ENCODE assay signal across 16 cellular contexts in the genomic region with DNA sequence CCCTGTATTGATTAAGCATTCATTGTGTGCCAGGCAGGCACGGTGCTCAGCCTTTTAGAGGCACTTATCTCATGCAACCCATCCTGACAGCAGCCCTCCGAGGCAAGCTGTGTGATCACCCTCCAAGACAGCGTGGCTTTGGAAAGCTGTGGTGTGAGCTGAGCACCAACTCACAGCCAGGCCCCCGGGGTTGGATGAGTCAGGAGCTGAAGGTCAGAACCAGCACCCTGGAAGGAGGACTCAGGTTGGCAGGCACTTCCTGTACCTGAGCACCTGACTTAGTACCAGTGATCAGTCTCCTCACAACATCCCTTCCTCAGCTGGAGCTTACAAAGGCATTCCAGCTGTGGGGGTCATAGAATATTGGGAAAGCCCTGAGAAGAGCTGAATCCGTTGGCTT. TPM values are rescaled to one million over a fixed set of nuclear protein-coding genes. Genes with fewer than 3 reads are reported as not detected.
DNase-seq lines count a peak whose midpoint lies in the region; ATAC-seq, FAIRE-seq and TF ChIP-seq lines count a peak whose summit lies in the region.
"Had no signal": no experiment of that assay in that cellular context is flagged by ENCODE, and none has a peak within 500 bp of the region (broad histone marks: within the 10 kb centered on the region; RNA-seq: fewer than 3 reads in every experiment).

No MANE protein-coding gene starts in this region.

- H3K4me3 Mint-ChIP-seq in astrocyte (ENCODE audit: unreplicated experiment) = no peak overlapping the region
- H3K4me3 Mint-ChIP-seq in naive thymus-derived CD4-positive, alpha-beta T cell = no peak overlapping the region
- H3K4me3 Mint-ChIP-seq: naive B cell had no signal

- no peaks in the 10 kb centered on the region for H3K27me3 Mint-ChIP-seq in astrocyte (ENCODE audit: low read depth, unreplicated experiment)
- no peaks in the 10 kb centered on the region for H3K27me3 Mint-ChIP-seq in naive thymus-derived CD4-positive, alpha-beta T cell
- H3K27me3 Mint-ChIP-seq: naive B cell had no signal

- in situ Hi-C loops in GM23248 (cut with MboI) = no loop called here

- peaks cover 21% of the 10 kb centered on the region; the same call in 1 of the 2 replicates for H3F3A ChIP-seq in GM23248 (ENCODE audit: insufficient read depth)

- no peaks in the 10 kb centered on the region for H3K9me3 Mint-ChIP-seq in astrocyte (ENCODE audit: unreplicated experiment)
- no peaks in the 10 kb centered on the region for H3K9me3 Mint-ChIP-seq in naive thymus-derived CD4-positive, alpha-beta T cell
- H3K9me3 Mint-ChIP-seq: naive B cell had no signal

- ATAC-seq in naive thymus-derived CD4-positive, alpha-beta T cell = no peak
- no peak for ATAC-seq in HG03108 (IDR thresholded peaks at IDR 0.05; ENCODE audit: unreplicated experiment)
- ATAC-seq: right cardiac atrium had no signal

- WGBS in GM23248 (ENCODE audit: low coverage in 1 of 2, low lambda C conversion rate in 2 of 2, missing lambda C conversion rate in 2 of 2), 2 experiments = 60 to 64% methylated on average over 5 of the region's 5 CpGs

- H3K27me3 ChIP-seq in GM23248 (replicated peaks; ENCODE audit: insufficient read depth) = no peaks in the 10 kb centered on the region
- H3K27me3 ChIP-seq in astrocyte (ENCODE audit: insufficient read depth, low read length) = no peaks in the 10 kb centered on the region
- H3K27me3 ChIP-seq in naive thymus-derived CD4-positive, alpha-beta T cell (ENCODE audit: control insufficient read depth in 2 of 2, insufficient read depth in 2 of 2, low read length in 2 of 2) = no peaks in the 10 kb centered on the region
- H3K27me3 ChIP-seq: colonic mucosa, thyroid gland had no signal

- 0 out of 2 replicates have a peak, but pooled peaks cover 4% of the 10 kb centered on the region for H3K36me3 ChIP-seq in GM23248 (ENCODE audit: low read depth)
- H3K36me3 ChIP-seq in astrocyte (ENCODE audit: insufficient read depth, low read length) = peaks cover 9% of the 10 kb centered on the region
- H3K36me3 ChIP-seq in naive thymus-derived CD4-positive, alpha-beta T cell (ENCODE audit: control insufficient read depth in 2 of 3, insufficient read depth in 3 of 3, low read length in 3 of 3) = peaks cover 19 to 93% (median 24%) of the 10 kb centered on the region in 3 experiments
- H3K36me3 ChIP-seq: colonic mucosa had no signal

- no peak for TF ChIP-seq CTCF in astrocyte (IDR thresholded peaks at IDR 0.05; ENCODE audit: insufficient read depth, low read depth, low read length)

- CTCF ChIA-PET in naive thymus-derived CD4-positive, alpha-beta T cell (lab: Charles Lee) = interaction anchor here (0.8 to 1.5 kb wide), 3 partner anchors 24 to 574 kb away, joined by 3 to 4 read pairs (median 4); a partner anchor contains a TSS

- H3K4me2 ChIP-seq in GM23248 (ENCODE audit: unreplicated experiment) (no peak overlapping the region), astrocyte (ENCODE audit: low read length) (peak overlapping the region; percentile 15)

- no peaks in the 10 kb centered on the region for H3K9me3 ChIP-seq in GM23248 (ENCODE audit: low read depth)
- H3K9me3 ChIP-seq in astrocyte (ENCODE audit: insufficient read depth, low read depth, low read length) = no peaks in the 10 kb centered on the region
- H3K9me3 ChIP-seq in naive thymus-derived CD4-positive, alpha-beta T cell (ENCODE audit: control insufficient read depth in 2 of 3, low read length in 3 of 3) = no peaks in the 10 kb centered on the region
- H3K9me3 ChIP-seq: colonic mucosa, thyroid gland had no signal

- DNase-seq in GM23248 = peak; percentile 24
- peak; percentile 39 for DNase-seq in RPMI7951 (ENCODE audit: low read depth)
- DNase-seq in astrocyte (ENCODE audit: low read depth) = no peak
- no peak for DNase-seq in naive thymus-derived CD4-positive, alpha-beta T cell
- DNase-seq in NCI-H1694 treated with DMSO at 0.1 percent for 48 hours (lab: John Stamatoyannopoulos, UW) = no peak
- no peak for DNase-seq in caudate nucleus (lab: John Stamatoyannopoulos, UW)
- DNase-seq: activated effector memory CD4-positive, alpha-beta T cell treated with anti-CD3 and anti-CD28 coated beads, Interleukin-2, amount 50 U/mL, for 16 hours; colonic mucosa; naive B cell; NCI-H1105; NCI-H510A treated with DMSO at 0.1 percent for 48 hours; right cardiac atrium; SHP77; thyroid gland had no signal

- H3K4me3 ChIP-seq in GM23248 (no peak overlapping the region), astrocyte (ENCODE audit: insufficient read depth, low read depth, low read length) (no peak overlapping the region)
- no peak overlapping the region for H3K4me3 ChIP-seq in naive thymus-derived CD4-positive, alpha-beta T cell (ENCODE audit: low read length)
- H3K4me3 ChIP-seq: colonic mucosa, thyroid gland had no signal

- intact Hi-C loops in naive thymus-derived CD4-positive, alpha-beta T cell (cut with micrococcal nuclease) = no loop called here

- H3K27ac Mint-ChIP-seq in astrocyte (ENCODE audit: unreplicated experiment) = no peak overlapping the region
- H3K27ac Mint-ChIP-seq in naive thymus-derived CD4-positive, alpha-beta T cell = peak overlapping the region in 8 of 9 donors; percentile 25 to 82 (median 58)

- H2AFZ ChIP-seq in GM23248 (no peak overlapping the region), astrocyte (ENCODE audit: low read depth, low read length) (no peak overlapping the region)

- FAIRE-seq in astrocyte (lab: Jason Lieb, UNC) = no peak
- FAIRE-seq: islet of Langerhans had no signal

- H3K79me2 ChIP-seq in GM23248 (ENCODE audit: insufficient read depth) (no peaks in the 10 kb centered on the region), astrocyte (ENCODE audit: insufficient read depth, low read length) (peaks cover 12% of the 10 kb centered on the region)

- POLR2A ChIA-PET in naive thymus-derived CD4-positive, alpha-beta T cell (lab: Charles Lee) = interaction anchor here (0.6 to 1.9 kb wide), 7 partner anchors 9 to 194 kb away, joined by 3 to 10 read pairs (median 4); a partner anchor contains a TSS

- no peak overlapping the region for H3K9ac ChIP-seq in GM23248
- H3K9ac ChIP-seq in astrocyte (ENCODE audit: low read length) = no peak overlapping the region

- H3K4me1 ChIP-seq in GM23248 (ENCODE audit: insufficient read depth) (peaks cover 9% of the 10 kb centered on the region; the same call in 1 of the 2 replicates), astrocyte (ENCODE audit: insufficient read depth, low read length) (peaks cover 6% of the 10 kb centered on the region)
- H3K4me1 ChIP-seq in naive thymus-derived CD4-positive, alpha-beta T cell (ENCODE audit: control insufficient read depth in 2 of 2, insufficient read depth in 2 of 2, low read length in 2 of 2) = peaks cover 0 to 26% of the 10 kb centered on the region in 2 donors

- H4K20me1 ChIP-seq in GM23248 (ENCODE audit: insufficient read depth) = no peaks in the 10 kb centered on the region
- peaks cover 84% of the 10 kb centered on the region for H4K20me1 ChIP-seq in astrocyte (ENCODE audit: insufficient read depth, low read length)

- H3K4me1 Mint-ChIP-seq in astrocyte (ENCODE audit: low read depth, unreplicated experiment) = peaks cover 25% of the 10 kb centered on the region
- peaks cover 34 to 87% (median 84%) of the 10 kb centered on the region in 7 donors for H3K4me1 Mint-ChIP-seq in naive thymus-derived CD4-positive, alpha-beta T cell

- H3K9me2 ChIP-seq in GM23248 (ENCODE audit: insufficient read depth) = no peaks in the 10 kb centered on the region

- H3K36me3 Mint-ChIP-seq in astrocyte (ENCODE audit: low read depth, unreplicated experiment) = peaks cover 29% of the 10 kb centered on the region
- H3K36me3 Mint-ChIP-seq in naive thymus-derived CD4-positive, alpha-beta T cell = peaks cover 4 to 57% (median 31%) of the 10 kb centered on the region in 5 donors

- H3K27ac ChIP-seq in GM23248 = no peak overlapping the region
- H3K27ac ChIP-seq in astrocyte (ENCODE audit: low read depth, low read length) = no peak overlapping the region
- H3K27ac ChIP-seq in naive thymus-derived CD4-positive, alpha-beta T cell (ENCODE audit: low read depth, low read length) = peak overlapping the region; percentile 27
- no peak overlapping the region for H3K27ac ChIP-seq in caudate nucleus (ENCODE audit: low read depth, low read length)
- H3K27ac ChIP-seq: colonic mucosa, thyroid gland had no signal

RNA-seq across cellular contexts. Expression of a gene that starts 9.0 kb away (rescaled TPM):
- 9.4 and 9.6 TPM in 2 replicates for total RNA-seq in GM23248 (2014; rRNA removed; shearing (Covaris generic))
- 1.3 and 1.6 TPM in 2 replicates for polyA plus RNA-seq in GM23248 (2016; fragmentation: Nextera tagmentation; extraction: Ambion mirVana)
- 4.4 and 5.2 TPM in 2 replicates for total RNA-seq in RPMI7951 (2014; rRNA removed; shearing (Covaris generic))
- total RNA-seq in astrocyte = 20.1 and 24.0 TPM in 2 replicates
- 10 to 100 TPM; 35.9 to 61.3 (median 55.2) TPM for total RNA-seq in naive thymus-derived CD4-positive, alpha-beta T cell
- 10 to 100 TPM; 15.1 to 26.0 TPM for polyA plus RNA-seq in naive thymus-derived CD4-positive, alpha-beta T cell

RNA-seq across cellular contexts. Expression of a gene that starts 44.9 kb away (rescaled TPM):
- 8.3 and 16.1 TPM in 2 replicates for total RNA-seq in GM23248 (2014; rRNA removed; shearing (Covaris generic))
- 10.0 and 11.1 TPM in 2 replicates for polyA plus RNA-seq in GM23248 (2016; fragmentation: Nextera tagmentation; extraction: Ambion mirVana)
- total RNA-seq in RPMI7951 (2014; rRNA removed; shearing (Covaris generic)) = 3.0 and 4.0 TPM in 2 replicates
- 21.4 and 22.3 TPM in 2 replicates for total RNA-seq in astrocyte
- total RNA-seq in naive thymus-derived CD4-positive, alpha-beta T cell = 100 to 1,000 TPM in 4 of 5 experiments, 10 to 100 TPM in 1; 72.8 to 638 (median 594) TPM
- 100 to 1,000 TPM; 606 to 941 TPM for polyA plus RNA-seq in naive thymus-derived CD4-positive, alpha-beta T cell

Comparison
In these comparisons a context has a peak if more than half of its experiments do, and no peak if none do; other contexts are left out.
1. DNase-seq: peak in GM23248 (single experiment) and RPMI7951 (single experiment); none in astrocyte (single experiment), naive thymus-derived CD4-positive, alpha-beta T cell (0 of 9), NCI-H1694 treated with DMSO at 0.1 percent for 48 hours (single experiment) and caudate nucleus (0 of 61).